ENCODE assay signal across 36 cellular contexts in the genomic region with DNA sequence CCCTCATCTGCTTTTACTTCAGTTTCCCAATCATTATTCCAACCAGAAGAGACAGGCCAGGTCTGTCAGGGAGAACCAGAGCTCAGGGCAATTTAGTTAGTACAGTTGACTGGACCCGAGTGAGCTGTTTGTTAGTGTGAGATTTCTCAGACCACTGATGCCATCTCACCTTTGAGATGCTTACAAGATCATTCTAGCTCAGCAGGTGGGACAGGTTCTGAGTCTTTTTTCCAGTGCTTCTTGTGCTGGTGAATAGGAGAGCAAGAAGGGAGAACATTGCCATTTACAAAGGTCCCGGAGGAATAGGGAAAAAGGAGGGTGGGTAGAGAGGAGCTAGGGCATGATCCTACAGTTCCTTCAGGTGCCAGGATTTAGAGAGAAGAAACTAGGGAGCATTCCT.
"Had no signal": no experiment of that assay in that cellular context is flagged by ENCODE, and none has a peak within 500 bp of the region (broad histone marks: within the 10 kb centered on the region; RNA-seq: fewer than 3 reads in every experiment).

No MANE protein-coding gene starts in this region.

- H3K27me3 Mint-ChIP-seq: activated CD4-positive, alpha-beta memory T cell treated with anti-CD3 and anti-CD28 coated beads, Interleukin-2, amount 10 ng/mL, durations not matched to agents 7 days and 5 days; activated CD4-positive, alpha-beta T cell treated with anti-CD3 and anti-CD28 coated beads for 36 hours; activated CD4-positive, alpha-beta T cell treated with anti-CD3 and anti-CD28 coated beads, Interleukin-2, amount 10 ng/mL, durations not matched to agents 24 days and 14 days; activated naive CD4-positive, alpha-beta T cell treated with anti-CD3 and anti-CD28 coated beads, Interleukin-2, amount 10 ng/mL, durations not matched to agents 7 days and 5 days; activated naive CD8-positive, alpha-beta T cell treated with anti-CD3 and anti-CD28 coated beads, Interleukin-2, amount 10 ng/mL, durations not matched to agents 7 days and 5 days; activated T-cell treated with anti-CD3 and anti-CD28 coated beads, Interleukin-2, amount 50 U/mL, for 24 hours; central memory CD8-positive, alpha-beta T cell; effector memory CD8-positive, alpha-beta T cell; T-helper 17 cell had no signal

- H3K27ac ChIP-seq: brain microvascular endothelial cell, WERI-Rb-1 had no signal

- H3K27ac Mint-ChIP-seq: activated CD4-positive, alpha-beta memory T cell treated with anti-CD3 and anti-CD28 coated beads, Interleukin-2, amount 10 ng/mL, durations not matched to agents 7 days and 5 days; activated CD4-positive, alpha-beta T cell treated with anti-CD3 and anti-CD28 coated beads for 36 hours; activated CD4-positive, alpha-beta T cell treated with anti-CD3 and anti-CD28 coated beads, Interleukin-2, amount 10 ng/mL, durations not matched to agents 24 days and 14 days; activated naive CD4-positive, alpha-beta T cell treated with anti-CD3 and anti-CD28 coated beads, Interleukin-2, amount 10 ng/mL, durations not matched to agents 7 days and 5 days; activated naive CD4-positive, alpha-beta T cell treated with anti-CD3 and anti-CD28 coated beads, Interleukin-2, amount 50 U/mL, for 72 hours; activated naive CD8-positive, alpha-beta T cell treated with anti-CD3 and anti-CD28 coated beads, Interleukin-2, amount 10 ng/mL, durations not matched to agents 7 days and 5 days; activated T-cell treated with anti-CD3 and anti-CD28 coated beads, Interleukin-2, amount 50 U/mL, for 24 hours; activated T-cell treated with anti-CD3 and anti-CD28 coated beads, Interleukin-2, amount 50 U/mL, for 72 hours; effector memory CD8-positive, alpha-beta T cell; T-helper 17 cell; T-helper 2 cell treated with Interferon-gamma antibody and Interleukin-4, amounts not matched to agents 5 μg/mL and 100 μg/mL, for 36 hours had no signal

- H3K4me3 Mint-ChIP-seq: activated CD4-positive, alpha-beta memory T cell treated with anti-CD3 and anti-CD28 coated beads, Interleukin-2, amount 10 ng/mL, durations not matched to agents 7 days and 5 days; activated CD4-positive, alpha-beta T cell treated with anti-CD3 and anti-CD28 coated beads for 36 hours; activated CD4-positive, alpha-beta T cell treated with anti-CD3 and anti-CD28 coated beads, Interleukin-2, amount 10 ng/mL, durations not matched to agents 24 days and 14 days; activated naive CD4-positive, alpha-beta T cell treated with anti-CD3 and anti-CD28 coated beads, Interleukin-2, amount 10 ng/mL, durations not matched to agents 7 days and 5 days; activated naive CD8-positive, alpha-beta T cell treated with anti-CD3 and anti-CD28 coated beads, Interleukin-2, amount 10 ng/mL, durations not matched to agents 7 days and 5 days; activated T-cell treated with anti-CD3 and anti-CD28 coated beads, Interleukin-2, amount 50 U/mL, for 24 hours; activated T-cell treated with anti-CD3 and anti-CD28 coated beads, Interleukin-2, amount 50 U/mL, for 72 hours; central memory CD8-positive, alpha-beta T cell; effector memory CD8-positive, alpha-beta T cell; T-helper 17 cell; T-helper 2 cell treated with Interferon-gamma antibody and Interleukin-4, amounts not matched to agents 5 μg/mL and 100 μg/mL, for 36 hours had no signal

- H3K4me1 Mint-ChIP-seq: activated CD4-positive, alpha-beta memory T cell treated with anti-CD3 and anti-CD28 coated beads, Interleukin-2, amount 10 ng/mL, durations not matched to agents 7 days and 5 days; activated CD4-positive, alpha-beta T cell treated with anti-CD3 and anti-CD28 coated beads for 36 hours; activated CD4-positive, alpha-beta T cell treated with anti-CD3 and anti-CD28 coated beads, Interleukin-2, amount 10 ng/mL, durations not matched to agents 24 days and 14 days; activated naive CD4-positive, alpha-beta T cell treated with anti-CD3 and anti-CD28 coated beads, Interleukin-2, amount 10 ng/mL, durations not matched to agents 7 days and 5 days; activated naive CD8-positive, alpha-beta T cell treated with anti-CD3 and anti-CD28 coated beads, Interleukin-2, amount 10 ng/mL, durations not matched to agents 7 days and 5 days; central memory CD8-positive, alpha-beta T cell; T-helper 17 cell had no signal

- ATAC-seq: activated CD4-positive, alpha-beta T cell treated with anti-CD3 and anti-CD28 coated beads for 36 hours; activated naive CD4-positive, alpha-beta T cell treated with anti-CD3 and anti-CD28 coated beads, Interleukin-2, amount 50 U/mL, for 72 hours; activated T-cell treated with anti-CD3 and anti-CD28 coated beads, Interleukin-2, amount 50 U/mL, for 72 hours; effector memory CD8-positive, alpha-beta T cell; esophagus mucosa; T-helper 17 cell had no signal

- H3K27me3 ChIP-seq: brain microvascular endothelial cell had no signal

- H3K9me3 Mint-ChIP-seq: activated CD4-positive, alpha-beta memory T cell treated with anti-CD3 and anti-CD28 coated beads, Interleukin-2, amount 10 ng/mL, durations not matched to agents 7 days and 5 days; activated CD4-positive, alpha-beta T cell treated with anti-CD3 and anti-CD28 coated beads, Interleukin-2, amount 10 ng/mL, durations not matched to agents 24 days and 14 days; activated naive CD4-positive, alpha-beta T cell treated with anti-CD3 and anti-CD28 coated beads, Interleukin-2, amount 10 ng/mL, durations not matched to agents 7 days and 5 days; activated naive CD4-positive, alpha-beta T cell treated with anti-CD3 and anti-CD28 coated beads, Interleukin-2, amount 50 U/mL, for 72 hours; activated naive CD8-positive, alpha-beta T cell treated with anti-CD3 and anti-CD28 coated beads, Interleukin-2, amount 10 ng/mL, durations not matched to agents 7 days and 5 days; activated T-cell treated with anti-CD3 and anti-CD28 coated beads, Interleukin-2, amount 50 U/mL, for 24 hours; central memory CD8-positive, alpha-beta T cell; effector memory CD8-positive, alpha-beta T cell; T-helper 2 cell treated with Interferon-gamma antibody and Interleukin-4, amounts not matched to agents 5 μg/mL and 100 μg/mL, for 36 hours had no signal

- DNase-seq: activated CD4-positive, alpha-beta memory T cell treated with anti-CD3 and anti-CD28 coated beads, Interleukin-2, amount 10 ng/mL, durations not matched to agents 7 days and 5 days; activated CD4-positive, alpha-beta T cell treated with anti-CD3 and anti-CD28 coated beads for 36 hours; activated CD4-positive, alpha-beta T cell treated with anti-CD3 and anti-CD28 coated beads, Interleukin-2, amount 10 ng/mL, durations not matched to agents 24 days and 14 days; activated CD4-positive, CD25-positive, alpha-beta regulatory T cell; activated CD4-positive, CD25-positive, alpha-beta regulatory T cell treated with anti-CD3 and anti-CD28 coated beads, Interleukin-2, amount 50 U/mL, for 72 hours; activated CD8-positive, alpha-beta memory T cell treated with anti-CD3 and anti-CD28 coated beads, Interleukin-2, amount 50 U/mL, for 48 hours; activated gamma-delta T cell; activated naive CD4-positive, alpha-beta T cell; activated naive CD4-positive, alpha-beta T cell treated with anti-CD3 and anti-CD28 coated beads, Interleukin-2, amount 10 ng/mL, durations not matched to agents 7 days and 5 days; activated naive CD8-positive, alpha-beta T cell treated with anti-CD3 and anti-CD28 coated beads, Interleukin-2, amount 10 ng/mL, durations not matched to agents 7 days and 5 days; activated T-cell treated with anti-CD3 and anti-CD28 coated beads for 4 hours; activated T-cell treated with anti-CD3 and anti-CD28 coated beads, Interleukin-2, amount 50 U/mL, for 24 hours; activated T-cell treated with anti-CD3 and anti-CD28 coated beads, Interleukin-2, amount 50 U/mL, for 72 hours; amniotic stem cell; anterior cingulate cortex; brain microvascular endothelial cell; cortex of kidney; dermis blood vessel endothelial cell; effector CD4-positive, alpha-beta T cell; effector memory CD8-positive, alpha-beta T cell; foreskin fibroblast; head of caudate nucleus; T-helper 1 cell; T-helper 17 cell; T1000; WERI-Rb-1 had no signal

- FAIRE-seq: astrocyte, bronchial epithelial cell, colon, endometrium, endothelial cell of umbilical vein, frontal cortex had no signal
